In genomic region chr9:33166263-33167083, GRCh38 we compare ENCODE assay signal across 8 cellular contexts. TPM values are rescaled to one million over a fixed set of nuclear protein-coding genes. Genes with fewer than 3 reads are reported as not detected.
DNase-seq lines count a peak whose midpoint lies in the region; ATAC-seq and TF ChIP-seq lines count a peak whose summit lies in the region.

No MANE protein-coding gene starts in this region.

- no peaks in the 10 kb centered on the region for H3K9me3 ChIP-seq in MM.1S (replicated peaks; ENCODE audit: insufficient read depth, low read length)
- H3K9me3 ChIP-seq in iPS-15b (ENCODE audit: control insufficient read depth, insufficient read depth, low read length), result no peaks in the 10 kb centered on the region

- H3K36me3 ChIP-seq in H7 (replicated peaks; ENCODE audit: control insufficient read depth, insufficient read depth, low read length) (no peaks in the 10 kb centered on the region), MM.1S (replicated peaks; ENCODE audit: insufficient read depth, low read length) (no peaks in the 10 kb centered on the region), iPS-15b (ENCODE audit: control insufficient read depth, insufficient read depth, low read length) (no peaks in the 10 kb centered on the region)

- H2AFZ ChIP-seq in MM.1S (ENCODE audit: low read length), result peak overlapping the region; percentile 70

- H4K20me1 ChIP-seq in MM.1S (ENCODE audit: insufficient read depth, low read length), result no peaks in the 10 kb centered on the region

- WGBS in adipose tissue, 3 donors, result 0 to 1% (median 1%) methylated on average over 51 of the region's 51 CpGs

- H3K4me1 Mint-ChIP-seq in stimulated activated effector memory CD8-positive, alpha-beta T cell treated with anti-CD3 and anti-CD28 coated beads, Interleukin-12 subunit alpha, Interleukin-12 subunit beta, amount 100 ng/mL, for 72 hours, result peaks cover 67% of the 10 kb centered on the region

- H3K36me3 Mint-ChIP-seq in stimulated activated effector memory CD8-positive, alpha-beta T cell treated with anti-CD3 and anti-CD28 coated beads, Interleukin-12 subunit alpha, Interleukin-12 subunit beta, amount 100 ng/mL, for 72 hours, result peaks cover 19% of the 10 kb centered on the region

- no peak for TF ChIP-seq CTCF in MM.1S (IDR thresholded peaks at IDR 0.05; ENCODE audit: low read length)

- peaks cover 35% of the 10 kb centered on the region for H3F3A ChIP-seq in MM.1S (ENCODE audit: insufficient read depth, low read length)

- peak overlapping the region; percentile 98 for H3K4me2 ChIP-seq in MM.1S (ENCODE audit: low read depth, low read length)

- no peaks in the 10 kb centered on the region for H3K9me2 ChIP-seq in MM.1S (replicated peaks; ENCODE audit: insufficient read depth, low read length)

- peaks cover 31% of the 10 kb centered on the region for H3K4me1 ChIP-seq in MM.1S (ENCODE audit: low read length)
- peaks cover 12% of the 10 kb centered on the region for H3K4me1 ChIP-seq in iPS-15b (ENCODE audit: control insufficient read depth, insufficient read depth, low read length)

- peak overlapping the region; percentile 97 for H3K27ac Mint-ChIP-seq in stimulated activated effector memory CD8-positive, alpha-beta T cell treated with anti-CD3 and anti-CD28 coated beads, Interleukin-12 subunit alpha, Interleukin-12 subunit beta, amount 100 ng/mL, for 72 hours

- peaks cover 10% of the 10 kb centered on the region for H3K27me3 ChIP-seq in H7 (ENCODE audit: control insufficient read depth, insufficient read depth, low read length)
- H3K27me3 ChIP-seq in MM.1S (replicated peaks; ENCODE audit: insufficient read depth, low read length), result no peaks in the 10 kb centered on the region
- peaks cover 20% of the 10 kb centered on the region for H3K27me3 ChIP-seq in iPS-15b (ENCODE audit: control insufficient read depth, insufficient read depth, low read length)

- peaks cover 53% of the 10 kb centered on the region for H3K79me2 ChIP-seq in MM.1S (ENCODE audit: low read length)

- peak overlapping the region; percentile 81 for H3K4me3 ChIP-seq in H7 (ENCODE audit: insufficient read depth, low read depth, low read length)
- peak overlapping the region; percentile 93 for H3K4me3 ChIP-seq in MM.1S (ENCODE audit: low read length)
- peak overlapping the region; percentile 71 for H3K4me3 ChIP-seq in iPS-15b (ENCODE audit: low read depth, low read length)

- peak overlapping the region; percentile 85 for H3K27ac ChIP-seq in MM.1S (ENCODE audit: low read length)
- H3K27ac ChIP-seq in adipose tissue (ENCODE audit: low read depth, low read length), result peak overlapping the region; percentile 91

- H3K4me3 Mint-ChIP-seq in stimulated activated effector memory CD8-positive, alpha-beta T cell treated with anti-CD3 and anti-CD28 coated beads, Interleukin-12 subunit alpha, Interleukin-12 subunit beta, amount 100 ng/mL, for 72 hours, result peak overlapping the region; percentile 97

- peak; percentile 22 for ATAC-seq in stimulated activated effector memory CD8-positive, alpha-beta T cell treated with anti-CD3 and anti-CD28 coated beads, Interleukin-12 subunit alpha, Interleukin-12 subunit beta, amount 100 ng/mL, for 72 hours

- DNase-seq in EH (ENCODE audit: low read depth) (peak; percentile 41), H7 (peak; percentile 82), MM.1S (peak; percentile 22), putamen (ENCODE audit: low spot score) (no peak), NCI-H345 (lab: John Stamatoyannopoulos, UW) (no peak)
- DNase-seq in stimulated activated effector memory CD8-positive, alpha-beta T cell treated with anti-CD3 and anti-CD28 coated beads, Interleukin-12 subunit alpha, Interleukin-12 subunit beta, amount 100 ng/mL, for 72 hours (ENCODE audit: low spot score in 2 of 2), result peak in 1 of 2 donors; percentile 60

- H3K9me3 Mint-ChIP-seq in stimulated activated effector memory CD8-positive, alpha-beta T cell treated with anti-CD3 and anti-CD28 coated beads, Interleukin-12 subunit alpha, Interleukin-12 subunit beta, amount 100 ng/mL, for 72 hours, result no peaks in the 10 kb centered on the region

- H3K9ac ChIP-seq in MM.1S (ENCODE audit: low read length) (peak overlapping the region; percentile 91), iPS-15b (ENCODE audit: low read depth, low read length) (peak overlapping the region; percentile 83)

RNA-seq across cellular contexts. Expression of gene B4GALT1, which starts 0.7 kb away (rescaled TPM):
- total RNA-seq in H7 (2014; rRNA removed; shearing (Covaris generic)), result 5.5 and 6.7 TPM in 2 replicates
- polyA plus RNA-seq in adipose tissue, result 10 to 100 TPM; 30.8 to 61.2 (median 40.8) TPM

Comparison
In these comparisons a context has a peak if more than half of its experiments do, and no peak if none do; other contexts are left out.
1. DNase-seq: peak in EH (single experiment), H7 (single experiment) and MM.1S (single experiment); none in putamen (single experiment) and NCI-H345 (single experiment).
2. Peak in every context shown above with its lines, with median percentiles within 50 percentile points of each other: H3K4me3 ChIP-seq.